Comparison of ENCODE assay signal across 1 cellular context in genomic region chr9:60741906-60742305, GRCh38.
TF ChIP-seq lines count a peak whose summit lies in the region.

No MANE protein-coding gene starts in this region.

TF ChIP-seq in GM23338, 12 proteins besides CTCF, POLR2A, EP300 and RAD21:
- 0 out of 2 replicates have a peak, but pooled peaks have one; percentile 18 for TF ChIP-seq ZNF462 (CRISPR knock-in tag; IDR thresholded peaks at IDR 0.05)
